14 cellular contexts compared by ENCODE assay signal in genomic region chr16:67446968-67447507, GRCh38. TPM values are rescaled to one million over a fixed set of nuclear protein-coding genes. Genes with fewer than 3 reads are reported as not detected.
DNase-seq lines count a peak whose midpoint lies in the region; ATAC-seq, FAIRE-seq and TF ChIP-seq lines count a peak whose summit lies in the region.
"Had no signal": no experiment of that assay in that cellular context is flagged by ENCODE, and none has a peak within 500 bp of the region (broad histone marks: within the 10 kb centered on the region; RNA-seq: fewer than 3 reads in every experiment).

No MANE protein-coding gene starts in this region.

- no peaks in the 10 kb centered on the region for H4K20me1 ChIP-seq in HepG2 (ENCODE audit: insufficient read depth, low read length)

- no peak for FAIRE-seq in HepG2 (lab: Jason Lieb, UNC)
- FAIRE-seq: TTC549 had no signal

- ATAC-seq in HepG2 (no peak), right lobe of liver (no peak), HG03135 (IDR thresholded peaks at IDR 0.05; ENCODE audit: unreplicated experiment) (no peak)

- H3K27me3 ChIP-seq in HepG2 (ENCODE audit: control insufficient read depth in 1 of 2, insufficient read depth in 2 of 2, low read length in 2 of 2) = no peaks in the 10 kb centered on the region
- no peaks in the 10 kb centered on the region for H3K27me3 ChIP-seq in right lobe of liver
- H3K27me3 ChIP-seq in rectal smooth muscle tissue (ENCODE audit: control insufficient read depth, insufficient read depth, low read length) = no peaks in the 10 kb centered on the region

- 84% methylated on average over 8 of the region's 8 CpGs for WGBS in HepG2 (ENCODE audit: low lambda C conversion rate)
- 77% methylated on average over 6 of the region's 8 CpGs for WGBS in right lobe of liver (ENCODE audit: insufficient coverage, low coverage, low lambda C conversion rate, missing lambda C conversion rate)

- H3K9me3 Mint-ChIP-seq in glutamatergic neuron (ENCODE audit: unreplicated experiment) = no peaks in the 10 kb centered on the region
- H3K9me3 Mint-ChIP-seq: CD8-positive, alpha-beta T cell had no signal

- TF ChIP-seq CTCF in HepG2 (CRISPR knock-in tag; IDR thresholded peaks at IDR 0.05) (no peak), right lobe of liver (IDR thresholded peaks at IDR 0.05) (no peak), glutamatergic neuron (IDR thresholded peaks at IDR 0.05; ENCODE audit: partially characterized antibody, unreplicated experiment) (no peak)

- H3K79me2 ChIP-seq in HepG2 (ENCODE audit: insufficient read depth, low read length) = no peaks in the 10 kb centered on the region

- H3K4me3 ChIP-seq in HepG2 (replicated peaks in 1 of 3; ENCODE audit: insufficient read depth in 1 of 3, low read depth in 2 of 3, low read length in 3 of 3) = peak overlapping the region in 1 of 3 experiments; percentile 54; a peak in 2 of 6 replicates
- H3K4me3 ChIP-seq in right lobe of liver = no peak overlapping the region
- peak overlapping the region; percentile 17 for H3K4me3 ChIP-seq in rectal smooth muscle tissue (ENCODE audit: low read length)
- H3K4me3 ChIP-seq: smooth muscle cell had no signal

- H3K36me3 ChIP-seq in HepG2 (replicated peaks in 1 of 2; ENCODE audit: control insufficient read depth in 1 of 2, insufficient read depth in 2 of 2, low read length in 2 of 2) (peaks cover 9 to 14% of the 10 kb centered on the region in 2 experiments; a peak in 4 of 5 replicates), right lobe of liver (peaks cover 0 to 3% (median 0%) of the 10 kb centered on the region in 4 donors), rectal smooth muscle tissue (ENCODE audit: control insufficient read depth, insufficient read depth, low read length) (peaks cover 10% of the 10 kb centered on the region)

- TF ChIP-seq POLR2A in HepG2 (IDR thresholded peaks at IDR 0.05; ENCODE audit: insufficient read depth in 1 of 2, low read depth in 2 of 2, low read length in 2 of 2) (no peak), right lobe of liver (IDR thresholded peaks at IDR 0.05) (no peak)

- CTCF ChIA-PET in HepG2 (lab: Yijun Ruan, JAX; ENCODE audit: low intra/inter-chr PET ratio, low total read pairs) = interaction anchor here (3.1 to 3.4 kb wide), 2 partner anchors 19 kb away, joined by 9 to 56 read pairs; no protein-coding TSS in a partner anchor

- intact Hi-C loops in HepG2 (cut with micrococcal nuclease; ENCODE audit: unreplicated experiment) = loop anchor here (1.0 to 2.0 kb wide), 2 partner anchors 18 to 19 kb away; no protein-coding TSS in a partner anchor
- intact Hi-C loops in right lobe of liver (cut with DNase I) = no loop called here

- DNase-seq in HepG2 (ENCODE audit: low spot score) (no peak), right lobe of liver (no peak), glutamatergic neuron (no peak), KG1 (lab: John Stamatoyannopoulos, UW) (no peak)
- no peak for DNase-seq in activated CD4-positive, alpha-beta T cell treated with anti-CD3 and anti-CD28 coated beads for 1 hour
- no peak for DNase-seq in activated CD4-positive, alpha-beta T cell treated with anti-CD3 and anti-CD28 coated beads, Interleukin-2, amount 50 U/mL, for 48 hours
- DNase-seq: mesendoderm, NCI-H1105 treated with DMSO at 0.1 percent for 48 hours, occipital lobe had no signal

- H3K4me2 ChIP-seq in HepG2 (ENCODE audit: low read depth, low read length) = peak overlapping the region; percentile 87
- H3K4me2 ChIP-seq: smooth muscle cell had no signal

- no peak overlapping the region for H3K4me3 Mint-ChIP-seq in glutamatergic neuron (ENCODE audit: unreplicated experiment)
- H3K4me3 Mint-ChIP-seq: CD8-positive, alpha-beta T cell had no signal

- H3K9me3 ChIP-seq in HepG2 (ENCODE audit: low read length) (no peaks in the 10 kb centered on the region), right lobe of liver (no peaks in the 10 kb centered on the region)

- H3K27me3 Mint-ChIP-seq in glutamatergic neuron (ENCODE audit: unreplicated experiment) = peaks cover 12% of the 10 kb centered on the region

- no peak overlapping the region for H2AFZ ChIP-seq in HepG2 (ENCODE audit: low read length)

- POLR2A ChIA-PET in HepG2 (lab: Yijun Ruan, JAX) = interaction anchor here (2.8 to 6.7 kb wide), 4 partner anchors 9 to 34 kb away, joined by 10 to 182 read pairs (median 27); partner anchors contain the start of genes ATP6V0D1 and HSD11B2

- H3K4me1 Mint-ChIP-seq in glutamatergic neuron (ENCODE audit: low read depth, unreplicated experiment) = peaks cover 20% of the 10 kb centered on the region

- peak overlapping the region; percentile 59 for H3K27ac Mint-ChIP-seq in glutamatergic neuron (ENCODE audit: unreplicated experiment)
- H3K27ac Mint-ChIP-seq: CD8-positive, alpha-beta T cell had no signal

- H3K27ac ChIP-seq in HepG2 (ENCODE audit: extremely low read length, insufficient read depth, low read length) = peak overlapping the region; percentile 88
- H3K27ac ChIP-seq in right lobe of liver = peak overlapping the region in 1 of 3 donors; percentile 62
- peak overlapping the region; percentile 21 for H3K27ac ChIP-seq in rectal smooth muscle tissue (ENCODE audit: low read depth, low read length)

- no TSS peak for BruUV-seq in HepG2 (replicated peaks; lab: Mats Ljungman, UMichigan)

- H3K4me1 ChIP-seq in HepG2 (ENCODE audit: insufficient read depth, low read length) (peaks cover 63% of the 10 kb centered on the region), right lobe of liver (peaks cover 5 to 79% (median 50%) of the 10 kb centered on the region in 4 donors), rectal smooth muscle tissue (ENCODE audit: control insufficient read depth, insufficient read depth, low read length) (peaks cover 55% of the 10 kb centered on the region)

- no peak for TF ChIP-seq EP300 in HepG2 (IDR thresholded peaks at IDR 0.05; ENCODE audit: low read depth in 2 of 2, low read length in 2 of 2)
- no peak for TF ChIP-seq EP300 in HepG2 (CRISPR knock-in tag; IDR thresholded peaks at IDR 0.05; ENCODE audit: borderline replicate concordance)

- in situ Hi-C loops in HepG2 (cut with HindIII; ENCODE audit: extremely low pct_ligation_motif_present, low pct_unique_long_range_greater_than_20kb) = no loop called here

- peak overlapping the region; percentile 66 for H3K9ac ChIP-seq in HepG2 (ENCODE audit: insufficient read depth, low read depth, low read length)
- no peak overlapping the region for H3K9ac ChIP-seq in rectal smooth muscle tissue (ENCODE audit: low read length)

- no peaks in the 10 kb centered on the region for H3K36me3 Mint-ChIP-seq in glutamatergic neuron (ENCODE audit: unreplicated experiment)

- TF ChIP-seq RAD21 in HepG2 (CRISPR knock-in tag; IDR thresholded peaks at IDR 0.05) = no peak

RNA-seq across cellular contexts. Expression of gene HSD11B2, which starts 16.1 kb away (rescaled TPM):
- 6.7 and 13.6 TPM in 2 replicates for total RNA-seq in HepG2 (2016; rRNA removed; fragmentation: Illumina TruSeq; extraction: Trizol)
- 3.9 and 4.1 TPM in 2 replicates for total RNA-seq in HepG2 (2016; cell fraction: cytosol; rRNA removed; fragmentation: Illumina TruSeq; extraction: Trizol; ENCODE audit: low read depth)
- total RNA-seq in HepG2 (2016; cell fraction: insoluble cytoplasmic fraction; rRNA removed; fragmentation: Illumina TruSeq; extraction: Trizol) = 5.4 and 13.4 TPM in 2 replicates
- total RNA-seq in HepG2 (2016; cell fraction: membrane; rRNA removed; fragmentation: Illumina TruSeq; extraction: Trizol) = 8.8 TPM in 2 replicates
- total RNA-seq in HepG2 (2016; cell fraction: nucleus; rRNA removed; fragmentation: Illumina TruSeq; extraction: Trizol) = 14.6 and 15.0 TPM in 2 replicates
- polyA plus RNA-seq in HepG2 (2011; rRNA removed) = 8.9 and 11.9 TPM in 2 replicates
- 5.3 and 6.3 TPM in 2 replicates for polyA plus RNA-seq in HepG2 (2011; cell fraction: cytosol; rRNA removed)
- polyA plus RNA-seq in HepG2 (2011; cell fraction: nucleus; rRNA removed) = 34.2 and 34.3 TPM in 2 replicates
- 8.4 and 11.0 TPM in 2 replicates for polyA plus RNA-seq in HepG2 (2012)
- polyA plus RNA-seq in HepG2 (2016; cell fraction: cytosol; fragmentation: Illumina TruSeq; extraction: Trizol; ENCODE audit: low read depth) = 6.5 and 9.3 TPM in 2 replicates
- polyA plus RNA-seq in HepG2 (2016; cell fraction: insoluble cytoplasmic fraction; fragmentation: Illumina TruSeq; extraction: Trizol; ENCODE audit: low read depth) = 11.1 and 13.3 TPM in 2 replicates
- 11.3 and 12.9 TPM in 2 replicates for polyA plus RNA-seq in HepG2 (2016; cell fraction: membrane; fragmentation: Illumina TruSeq; extraction: Trizol; ENCODE audit: low read depth)
- polyA plus RNA-seq in HepG2 (2016; cell fraction: nucleus; fragmentation: Illumina TruSeq; extraction: Trizol; ENCODE audit: insufficient read depth, low read depth) = 48.6 and 52.7 TPM in 2 replicates
- polyA minus RNA-seq in HepG2 (2011; rRNA and poly(A)+ RNA removed; ENCODE audit: low replicate concordance) = 3.3 and 16.4 TPM in 2 replicates
- 4.1 and 8.5 TPM in 2 replicates for polyA minus RNA-seq in HepG2 (2011; cell fraction: cytosol; rRNA and poly(A)+ RNA removed)
- polyA minus RNA-seq in HepG2 (2011; cell fraction: nucleus; rRNA and poly(A)+ RNA removed) = 8.7 and 11.3 TPM in 2 replicates
- 1 to 10 TPM; 1.3 to 2.7 (median 2.1) TPM for total RNA-seq in right lobe of liver
- total RNA-seq in glutamatergic neuron (ENCODE audit: unreplicated experiment) = 6.0 TPM
- total RNA-seq: CD8-positive, alpha-beta T cell; occipital lobe; smooth muscle cell had no signal
- polyA plus RNA-seq: smooth muscle cell had no signal

RNA-seq across cellular contexts. Expression of gene ZDHHC1, which starts 30.8 kb away (rescaled TPM):
- total RNA-seq in HepG2 (2016; rRNA removed; fragmentation: Illumina TruSeq; extraction: Trizol) (0.36 and 1.1 TPM in 2 replicates), right lobe of liver (1 to 10 TPM; 1.2 to 4.0 (median 1.8) TPM), glutamatergic neuron (ENCODE audit: unreplicated experiment) (4.6 TPM)
- total RNA-seq in HepG2 (2016; cell fraction: cytosol; rRNA removed; fragmentation: Illumina TruSeq; extraction: Trizol; ENCODE audit: low read depth) = 1.6 and 1.9 TPM in 2 replicates
- total RNA-seq in HepG2 (2016; cell fraction: insoluble cytoplasmic fraction; rRNA removed; fragmentation: Illumina TruSeq; extraction: Trizol) = 0.33 and 1.3 TPM in 2 replicates
- total RNA-seq in HepG2 (2016; cell fraction: membrane; rRNA removed; fragmentation: Illumina TruSeq; extraction: Trizol) = 2.2 and 3.3 TPM in 2 replicates
- 0.96 and 3.2 TPM in 2 replicates for total RNA-seq in HepG2 (2016; cell fraction: nucleus; rRNA removed; fragmentation: Illumina TruSeq; extraction: Trizol)
- polyA plus RNA-seq in HepG2 (2011; rRNA removed) = 0.47 and 0.51 TPM in 2 replicates
- polyA plus RNA-seq in HepG2 (2011; cell fraction: cytosol; rRNA removed) = 0.28 and 0.60 TPM in 2 replicates
- 2.1 and 2.7 TPM in 2 replicates for polyA plus RNA-seq in HepG2 (2011; cell fraction: nucleus; rRNA removed)
- polyA plus RNA-seq in HepG2 (2012) = 0.36 and 1.0 TPM in 2 replicates
- polyA plus RNA-seq in HepG2 (2016; cell fraction: cytosol; fragmentation: Illumina TruSeq; extraction: Trizol; ENCODE audit: low read depth) = 1.3 and 1.6 TPM in 2 replicates
- 0.35 and 0.63 TPM in 2 replicates for polyA plus RNA-seq in HepG2 (2016; cell fraction: insoluble cytoplasmic fraction; fragmentation: Illumina TruSeq; extraction: Trizol; ENCODE audit: low read depth)
- 1.2 and 1.6 TPM in 2 replicates for polyA plus RNA-seq in HepG2 (2016; cell fraction: membrane; fragmentation: Illumina TruSeq; extraction: Trizol; ENCODE audit: low read depth)
- 1.3 and 1.4 TPM in 2 replicates for polyA plus RNA-seq in HepG2 (2016; cell fraction: nucleus; fragmentation: Illumina TruSeq; extraction: Trizol; ENCODE audit: insufficient read depth, low read depth)
- polyA minus RNA-seq in HepG2 (2011; rRNA and poly(A)+ RNA removed; ENCODE audit: low replicate concordance) = 1.6 and 5.9 TPM in 2 replicates
- polyA minus RNA-seq in HepG2 (2011; cell fraction: cytosol; rRNA and poly(A)+ RNA removed) = 0.26 TPM in 1 of 2 replicates, not detected in the other
- 1.6 and 3.5 TPM in 2 replicates for polyA minus RNA-seq in HepG2 (2011; cell fraction: nucleus; rRNA and poly(A)+ RNA removed)
- total RNA-seq: CD8-positive, alpha-beta T cell had no signal

RNA-seq across cellular contexts. Expression of gene ATP6V0D1, which starts 33.9 kb away (rescaled TPM):
- total RNA-seq in HepG2 (2016; rRNA removed; fragmentation: Illumina TruSeq; extraction: Trizol) (49.5 and 51.1 TPM in 2 replicates), right lobe of liver (10 to 100 TPM; 33.6 to 84.6 (median 47.0) TPM), glutamatergic neuron (ENCODE audit: unreplicated experiment) (111 TPM)
- 13.5 and 16.0 TPM in 2 replicates for total RNA-seq in HepG2 (2016; cell fraction: cytosol; rRNA removed; fragmentation: Illumina TruSeq; extraction: Trizol; ENCODE audit: low read depth)
- total RNA-seq in HepG2 (2016; cell fraction: insoluble cytoplasmic fraction; rRNA removed; fragmentation: Illumina TruSeq; extraction: Trizol) = 45.3 and 52.4 TPM in 2 replicates
- 23.6 and 25.5 TPM in 2 replicates for total RNA-seq in HepG2 (2016; cell fraction: membrane; rRNA removed; fragmentation: Illumina TruSeq; extraction: Trizol)
- 26.3 and 30.4 TPM in 2 replicates for total RNA-seq in HepG2 (2016; cell fraction: nucleus; rRNA removed; fragmentation: Illumina TruSeq; extraction: Trizol)
- polyA plus RNA-seq in HepG2 (2011; rRNA removed) = 54.2 and 61.3 TPM in 2 replicates
- 55.2 and 57.9 TPM in 2 replicates for polyA plus RNA-seq in HepG2 (2011; cell fraction: cytosol; rRNA removed)
- 32.7 and 35.9 TPM in 2 replicates for polyA plus RNA-seq in HepG2 (2011; cell fraction: nucleus; rRNA removed)
- 29.3 and 41.3 TPM in 2 replicates for polyA plus RNA-seq in HepG2 (2012)
- polyA plus RNA-seq in HepG2 (2016; cell fraction: cytosol; fragmentation: Illumina TruSeq; extraction: Trizol; ENCODE audit: low read depth) = 16.4 and 17.3 TPM in 2 replicates
- 55.4 and 63.8 TPM in 2 replicates for polyA plus RNA-seq in HepG2 (2016; cell fraction: insoluble cytoplasmic fraction; fragmentation: Illumina TruSeq; extraction: Trizol; ENCODE audit: low read depth)
- polyA plus RNA-seq in HepG2 (2016; cell fraction: membrane; fragmentation: Illumina TruSeq; extraction: Trizol; ENCODE audit: low read depth) = 21.4 and 22.6 TPM in 2 replicates
- 45.0 and 53.3 TPM in 2 replicates for polyA plus RNA-seq in HepG2 (2016; cell fraction: nucleus; fragmentation: Illumina TruSeq; extraction: Trizol; ENCODE audit: insufficient read depth, low read depth)
- 104 and 246 TPM in 2 replicates for polyA minus RNA-seq in HepG2 (2011; rRNA and poly(A)+ RNA removed; ENCODE audit: low replicate concordance)
- 37.9 and 45.0 TPM in 2 replicates for polyA minus RNA-seq in HepG2 (2011; cell fraction: cytosol; rRNA and poly(A)+ RNA removed)
- 14.7 and 19.8 TPM in 2 replicates for polyA minus RNA-seq in HepG2 (2011; cell fraction: nucleus; rRNA and poly(A)+ RNA removed)

RNA-seq across cellular contexts. Expression of gene AGRP, which starts 36.3 kb away (rescaled TPM):
- total RNA-seq in HepG2 (2016; rRNA removed; fragmentation: Illumina TruSeq; extraction: Trizol) (not detected in 2 replicates), right lobe of liver (not detected), glutamatergic neuron (ENCODE audit: unreplicated experiment) (not detected)
- total RNA-seq in HepG2 (2016; cell fraction: cytosol; rRNA removed; fragmentation: Illumina TruSeq; extraction: Trizol; ENCODE audit: low read depth) = not detected in 2 replicates
- total RNA-seq in HepG2 (2016; cell fraction: insoluble cytoplasmic fraction; rRNA removed; fragmentation: Illumina TruSeq; extraction: Trizol) = not detected in 2 replicates
- 0.28 TPM in 1 of 2 replicates, not detected in the other for total RNA-seq in HepG2 (2016; cell fraction: membrane; rRNA removed; fragmentation: Illumina TruSeq; extraction: Trizol)
- not detected in 2 replicates for total RNA-seq in HepG2 (2016; cell fraction: nucleus; rRNA removed; fragmentation: Illumina TruSeq; extraction: Trizol)
- not detected in 2 replicates for polyA plus RNA-seq in HepG2 (2011; rRNA removed)
- polyA plus RNA-seq in HepG2 (2011; cell fraction: cytosol; rRNA removed) = 0.34 TPM in 1 of 2 replicates, not detected in the other
- not detected in 2 replicates for polyA plus RNA-seq in HepG2 (2011; cell fraction: nucleus; rRNA removed)
- 0.75 TPM in 1 of 2 replicates, not detected in the other for polyA plus RNA-seq in HepG2 (2012)
- not detected in 2 replicates for polyA plus RNA-seq in HepG2 (2016; cell fraction: cytosol; fragmentation: Illumina TruSeq; extraction: Trizol; ENCODE audit: low read depth)
- polyA plus RNA-seq in HepG2 (2016; cell fraction: insoluble cytoplasmic fraction; fragmentation: Illumina TruSeq; extraction: Trizol; ENCODE audit: low read depth) = not detected in 2 replicates
- not detected in 2 replicates for polyA plus RNA-seq in HepG2 (2016; cell fraction: membrane; fragmentation: Illumina TruSeq; extraction: Trizol; ENCODE audit: low read depth)
- not detected in 2 replicates for polyA plus RNA-seq in HepG2 (2016; cell fraction: nucleus; fragmentation: Illumina TruSeq; extraction: Trizol; ENCODE audit: insufficient read depth, low read depth)
- polyA minus RNA-seq in HepG2 (2011; rRNA and poly(A)+ RNA removed; ENCODE audit: low replicate concordance) = not detected in 2 replicates
- polyA minus RNA-seq in HepG2 (2011; cell fraction: cytosol; rRNA and poly(A)+ RNA removed) = not detected in 2 replicates
- polyA minus RNA-seq in HepG2 (2011; cell fraction: nucleus; rRNA and poly(A)+ RNA removed) = not detected in 2 replicates
- total RNA-seq: CD8-positive, alpha-beta T cell; occipital lobe; smooth muscle cell had no signal
- polyA plus RNA-seq: smooth muscle cell had no signal

RNA-seq across cellular contexts. Expression of gene TPPP3, which starts 53.7 kb away (rescaled TPM):
- 0.20 and 0.44 TPM in 2 replicates for total RNA-seq in HepG2 (2016; rRNA removed; fragmentation: Illumina TruSeq; extraction: Trizol)
- total RNA-seq in HepG2 (2016; cell fraction: cytosol; rRNA removed; fragmentation: Illumina TruSeq; extraction: Trizol; ENCODE audit: low read depth) = 0.18 TPM in 1 of 2 replicates, not detected in the other
- 0.50 and 0.54 TPM in 2 replicates for total RNA-seq in HepG2 (2016; cell fraction: insoluble cytoplasmic fraction; rRNA removed; fragmentation: Illumina TruSeq; extraction: Trizol)
- 0.31 TPM in 1 of 2 replicates, not detected in the other for total RNA-seq in HepG2 (2016; cell fraction: membrane; rRNA removed; fragmentation: Illumina TruSeq; extraction: Trizol)
- 0.62 and 0.63 TPM in 2 replicates for total RNA-seq in HepG2 (2016; cell fraction: nucleus; rRNA removed; fragmentation: Illumina TruSeq; extraction: Trizol)
- polyA plus RNA-seq in HepG2 (2011; rRNA removed) = 0.16 TPM in 1 of 2 replicates, not detected in the other
- polyA plus RNA-seq in HepG2 (2011; cell fraction: cytosol; rRNA removed) = 0.05 and 0.31 TPM in 2 replicates
- polyA plus RNA-seq in HepG2 (2011; cell fraction: nucleus; rRNA removed) = 0.31 and 0.50 TPM in 2 replicates
- 0.15 and 0.69 TPM in 2 replicates for polyA plus RNA-seq in HepG2 (2012)
- polyA plus RNA-seq in HepG2 (2016; cell fraction: cytosol; fragmentation: Illumina TruSeq; extraction: Trizol; ENCODE audit: low read depth) = 0.12 TPM in 1 of 2 replicates, not detected in the other
- polyA plus RNA-seq in HepG2 (2016; cell fraction: insoluble cytoplasmic fraction; fragmentation: Illumina TruSeq; extraction: Trizol; ENCODE audit: low read depth) = 0.23 and 0.32 TPM in 2 replicates
- not detected in 2 replicates for polyA plus RNA-seq in HepG2 (2016; cell fraction: membrane; fragmentation: Illumina TruSeq; extraction: Trizol; ENCODE audit: low read depth)
- polyA plus RNA-seq in HepG2 (2016; cell fraction: nucleus; fragmentation: Illumina TruSeq; extraction: Trizol; ENCODE audit: insufficient read depth, low read depth) = 0.48 and 0.55 TPM in 2 replicates
- 0.38 TPM in 1 of 2 replicates, not detected in the other for polyA minus RNA-seq in HepG2 (2011; rRNA and poly(A)+ RNA removed; ENCODE audit: low replicate concordance)
- not detected in 2 replicates for polyA minus RNA-seq in HepG2 (2011; cell fraction: cytosol; rRNA and poly(A)+ RNA removed)
- polyA minus RNA-seq in HepG2 (2011; cell fraction: nucleus; rRNA and poly(A)+ RNA removed) = 0.64 TPM in 1 of 2 replicates, not detected in the other
- under 1 TPM in 5 of 6 experiments, not detected in 1; 0.24 to 0.65 (median 0.37) TPM for total RNA-seq in right lobe of liver
- 21.7 TPM for total RNA-seq in glutamatergic neuron (ENCODE audit: unreplicated experiment)
- total RNA-seq: CD8-positive, alpha-beta T cell had no signal
